13 cellular contexts compared by ENCODE assay signal in the genomic region with DNA sequence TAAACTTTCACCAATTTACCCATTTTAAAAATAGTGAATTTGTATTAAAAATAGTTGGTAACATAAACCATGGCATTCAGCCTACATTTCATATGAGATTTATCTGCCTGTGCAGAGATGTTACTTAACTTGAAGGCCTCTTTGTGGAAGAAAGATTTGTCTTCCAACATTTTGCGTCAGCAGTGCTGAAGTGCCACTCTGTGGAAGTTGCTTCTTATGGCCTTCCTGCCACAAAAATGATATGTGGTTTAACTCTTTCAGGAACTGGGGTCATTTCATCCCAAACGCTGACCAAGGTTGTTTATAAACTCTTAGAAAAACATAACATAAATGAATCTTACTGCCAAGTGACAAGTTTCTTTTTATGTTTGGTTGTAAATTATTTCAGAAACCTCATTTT.
A peak's percentile ranks its signal among the peaks of the same experiment; 100 is the strongest.
DNase-seq lines count a peak whose midpoint lies in the region; TF ChIP-seq lines count a peak whose summit lies in the region.
"Had no signal": no experiment of that assay in that cellular context is flagged by ENCODE, and none has a peak within 500 bp of the region (broad histone marks: within the 10 kb centered on the region; RNA-seq: fewer than 3 reads in every experiment).

No MANE protein-coding gene starts in this region.

- H3K4me1 Mint-ChIP-seq in MCF 10A (ENCODE audit: insufficient read depth, unreplicated experiment) (peaks cover 10% of the 10 kb centered on the region), H9 (peaks cover 35 to 39% of the 10 kb centered on the region in 2 experiments)
- H3K4me1 Mint-ChIP-seq in activated CD4-positive, alpha-beta T cell treated with anti-CD3 and anti-CD28 coated beads, Interleukin-2, amount 10 ng/mL, durations not matched to agents 7 days and 5 days, result peaks cover 41% of the 10 kb centered on the region

- TF ChIP-seq CTCF in breast epithelium (IDR thresholded peaks at IDR 0.05) (no peak), MCF 10A (IDR thresholded peaks at IDR 0.05; ENCODE audit: unreplicated experiment) (no peak), brain microvascular endothelial cell (IDR thresholded peaks at IDR 0.05; ENCODE audit: low read depth, low read length, missing control alignments) (no peak), vagina (IDR thresholded peaks at IDR 0.05) (no peak), H9 (conservative IDR thresholded peaks at IDR 0.05) (no peak)

- H2BK5ac ChIP-seq in mesenchymal stem cell (ENCODE audit: low read depth, low read length, poor library complexity, severe bottlenecking) (no peak overlapping the region), H9 (ENCODE audit: insufficient read length, low read length) (no peak overlapping the region)

- H3K9me3 Mint-ChIP-seq in MCF 10A (ENCODE audit: unreplicated experiment) (no peaks in the 10 kb centered on the region), H9 (peaks cover 0 to 10% of the 10 kb centered on the region in 2 experiments; a peak in 2 of 5 replicates)
- peaks cover 6% of the 10 kb centered on the region for H3K9me3 Mint-ChIP-seq in activated CD4-positive, alpha-beta T cell treated with anti-CD3 and anti-CD28 coated beads, Interleukin-2, amount 10 ng/mL, durations not matched to agents 7 days and 5 days

- intact Hi-C loops in breast epithelium (cut with DNase I; ENCODE audit: low total_unique reads), result loop anchor here (10.0 kb wide), 1 partner anchor 249 kb away; the partner anchor contains the start of gene ARID1B
- intact Hi-C loops in MCF 10A (cut with micrococcal nuclease), result no loop called here
- intact Hi-C loops in vagina (cut with DNase I), result no loop called here

- H3K36me3 Mint-ChIP-seq in MCF 10A (ENCODE audit: insufficient read depth, unreplicated experiment) (peaks cover 16% of the 10 kb centered on the region), H9 (ENCODE audit: insufficient read depth in 1 of 3, low read depth in 3 of 3) (peaks cover 0 to 9% (median 7%) of the 10 kb centered on the region in 3 experiments; a peak in 4 of 7 replicates)
- H3K36me3 Mint-ChIP-seq in activated CD4-positive, alpha-beta T cell treated with anti-CD3 and anti-CD28 coated beads, Interleukin-2, amount 10 ng/mL, durations not matched to agents 7 days and 5 days (ENCODE audit: low read depth), result peaks cover 8% of the 10 kb centered on the region

- H3K4me3 ChIP-seq in breast epithelium (no peak overlapping the region), brain microvascular endothelial cell (ENCODE audit: low read depth, low read length) (no peak overlapping the region), mesenchymal stem cell (ENCODE audit: insufficient read depth in 1 of 2, low read depth in 1 of 2, low read length in 2 of 2) (no peak overlapping the region), vagina (no peak overlapping the region)

- TF ChIP-seq POLR2A in breast epithelium (IDR thresholded peaks at IDR 0.05) (no peak), vagina (IDR thresholded peaks at IDR 0.05) (no peak)

- no peak overlapping the region for H3K4ac ChIP-seq in mesenchymal stem cell (ENCODE audit: low read depth in 1 of 2, low read length in 2 of 2)
- no peak overlapping the region for H3K4ac ChIP-seq in H9 (ENCODE audit: low read depth, low read length)

- H3K27me3 ChIP-seq in breast epithelium (no peaks in the 10 kb centered on the region), brain microvascular endothelial cell (replicated peaks) (no peaks in the 10 kb centered on the region), mesenchymal stem cell (ENCODE audit: control insufficient read depth in 1 of 2, insufficient read depth in 1 of 2, low read length in 2 of 2) (no peaks in the 10 kb centered on the region), vagina (no peaks in the 10 kb centered on the region), H9 (ENCODE audit: insufficient read depth, low read length) (no peaks in the 10 kb centered on the region)

- H3K9me3 ChIP-seq in breast epithelium (peaks cover 0 to 6% of the 10 kb centered on the region in 2 donors), mesenchymal stem cell (ENCODE audit: control insufficient read depth, low read length) (peaks cover 20% of the 10 kb centered on the region), vagina (no peaks in the 10 kb centered on the region), H9 (ENCODE audit: control insufficient read depth, low read depth, low read length) (no peaks in the 10 kb centered on the region)

- H4K91ac ChIP-seq in mesenchymal stem cell (ENCODE audit: low read length) (no peak overlapping the region), H9 (ENCODE audit: insufficient read length, low read depth, low read length) (no peak overlapping the region)

- H4K5ac ChIP-seq in H9 (ENCODE audit: insufficient read length, low read depth, low read length), result no peak overlapping the region

- no TSS peak for BruUV-seq in MCF 10A (replicated peaks; lab: Mats Ljungman, UMichigan)

- no peak for DNase-seq in breast epithelium (ENCODE audit: low spot score in 2 of 2)
- no peak for DNase-seq in MCF 10A (ENCODE audit: unreplicated experiment)
- peak; percentile 53 for DNase-seq in brain microvascular endothelial cell
- peak; percentile 87 for DNase-seq in mesenchymal stem cell
- DNase-seq in vagina (ENCODE audit: extremely low spot score in 2 of 2), result no peak
- DNase-seq in H9, result no peak
- DNase-seq in activated CD4-positive, alpha-beta T cell treated with anti-CD3 and anti-CD28 coated beads, Interleukin-2, amount 10 ng/mL, durations not matched to agents 7 days and 5 days, result no peak
- DNase-seq in SHP77 (lab: John Stamatoyannopoulos, UW), result no peak
- DNase-seq: activated CD4-positive, CD25-positive, alpha-beta regulatory T cell; COR-L47; kidney glomerular epithelial cell; NCI-H2227 treated with DMSO at 0.1 percent for 48 hours; stimulated activated naive CD8-positive, alpha-beta T cell treated with anti-CD3 and anti-CD28 coated beads, Interleukin-15, Interleukin-2, amounts not matched to agents 100 U/mL and 50 U/mL, for 24 hours had no signal

- CTCF ChIA-PET in MCF 10A (lab: Yijun Ruan, JAX), result interaction anchor here (0.6 to 1.8 kb wide), 3 partner anchors 19 to 423 kb away, joined by 3 to 7 read pairs (median 3); no protein-coding TSS in a partner anchor
- CTCF ChIA-PET in activated CD4-positive, alpha-beta T cell treated with anti-CD3 and anti-CD28 coated beads, Interleukin-2, amount 10 ng/mL, durations not matched to agents 7 days and 5 days (lab: Charles Lee), result interaction anchor here (1.7 kb wide), 1 partner anchor 11 kb away, joined by 4 read pairs; no protein-coding TSS in a partner anchor

- peaks cover 12% of the 10 kb centered on the region; the same call in 1 of the 2 replicates for H3K79me2 ChIP-seq in H9 (ENCODE audit: insufficient read depth, low read length)

- H2AK5ac ChIP-seq in mesenchymal stem cell (ENCODE audit: low read length, severe bottlenecking), result no peak overlapping the region
- H2AK5ac ChIP-seq in H9 (ENCODE audit: insufficient read length, low read length), result no peak overlapping the region

- H3K56ac ChIP-seq in H9 (ENCODE audit: insufficient read length, low read depth, low read length), result no peak overlapping the region

- H2BK12ac ChIP-seq in mesenchymal stem cell (ENCODE audit: low read length in 2 of 2) (no peak overlapping the region), H9 (ENCODE audit: insufficient read length, low read depth, low read length) (no peak overlapping the region)

- H3K4me3 Mint-ChIP-seq in MCF 10A (ENCODE audit: unreplicated experiment) (no peak overlapping the region), H9 (no peak overlapping the region)
- H3K4me3 Mint-ChIP-seq in activated CD4-positive, alpha-beta T cell treated with anti-CD3 and anti-CD28 coated beads, Interleukin-2, amount 10 ng/mL, durations not matched to agents 7 days and 5 days, result no peak overlapping the region

- H3K4me1 ChIP-seq in breast epithelium, result peaks cover 0 to 8% of the 10 kb centered on the region in 2 donors
- H3K4me1 ChIP-seq in mesenchymal stem cell (ENCODE audit: control insufficient read depth, insufficient read depth, low read depth, low read length), result peaks cover 2% of the 10 kb centered on the region
- H3K4me1 ChIP-seq in vagina, result peaks cover 47% of the 10 kb centered on the region
- H3K4me1 ChIP-seq in H9 (ENCODE audit: insufficient read depth, low read length), result peaks cover 3% of the 10 kb centered on the region; the same call in 1 of the 2 replicates

- no peaks in the 10 kb centered on the region for H3K36me3 ChIP-seq in breast epithelium
- no peaks in the 10 kb centered on the region for H3K36me3 ChIP-seq in brain microvascular endothelial cell (replicated peaks)
- peaks cover 0 to 8% of the 10 kb centered on the region in 2 experiments for H3K36me3 ChIP-seq in mesenchymal stem cell (ENCODE audit: control insufficient read depth in 1 of 2, insufficient read depth in 2 of 2, low read depth in 1 of 2, low read length in 2 of 2)
- H3K36me3 ChIP-seq in vagina, result no peaks in the 10 kb centered on the region

- in situ Hi-C loops in brain microvascular endothelial cell (cut with HindIII; ENCODE audit: low pct_ligation_motif_present, low sequenced_read_pairs), result no loop called here

- H2BK15ac ChIP-seq in mesenchymal stem cell (ENCODE audit: low read depth, poor library complexity, severe bottlenecking), result no peak overlapping the region
- H2BK15ac ChIP-seq in H9 (ENCODE audit: low read depth, low read length), result no peak overlapping the region

- H3K23ac ChIP-seq in mesenchymal stem cell (ENCODE audit: low read length in 2 of 2) (no peak overlapping the region), H9 (ENCODE audit: insufficient read length, low read depth, low read length) (no peak overlapping the region)

- H3K27ac ChIP-seq in breast epithelium (peak overlapping the region; percentile 8 to 26), brain microvascular endothelial cell (no peak overlapping the region), mesenchymal stem cell (ENCODE audit: low read length, poor library complexity, severe bottlenecking) (no peak overlapping the region), vagina (peak overlapping the region; percentile 62), H9 (ENCODE audit: insufficient read length, low read depth, low read length) (no peak overlapping the region)

- H3K27ac Mint-ChIP-seq in MCF 10A (ENCODE audit: low read depth, unreplicated experiment) (no peak overlapping the region), H9 (no peak overlapping the region)
- H3K27ac Mint-ChIP-seq in activated CD4-positive, alpha-beta T cell treated with anti-CD3 and anti-CD28 coated beads, Interleukin-2, amount 10 ng/mL, durations not matched to agents 7 days and 5 days, result no peak overlapping the region

- H2BK20ac ChIP-seq in H9 (ENCODE audit: low read depth, low read length, poor library complexity, severe bottlenecking), result no peak overlapping the region

- H3T11ph ChIP-seq in H9 (ENCODE audit: low read length), result no peak overlapping the region

- H3K14ac ChIP-seq in mesenchymal stem cell (ENCODE audit: low read length in 2 of 2) (no peak overlapping the region), H9 (ENCODE audit: insufficient read depth, low read length) (no peak overlapping the region)

- WGBS in mesenchymal stem cell, result 25% methylated on average over 1 of the region's 2 CpGs
- WGBS in H9 (ENCODE audit: extremely low coverage, insufficient read length, low lambda C conversion rate), result no CpG with 5 or more reads among the region's 2 CpGs

- H3K9ac ChIP-seq in mesenchymal stem cell (ENCODE audit: low read length) (peak overlapping the region; percentile 91), H9 (ENCODE audit: extremely low read depth, insufficient read length, low read length) (no peak overlapping the region)

- peaks cover 11% of the 10 kb centered on the region for H3K79me1 ChIP-seq in mesenchymal stem cell (replicated peaks; ENCODE audit: low read length, poor library complexity, severe bottlenecking)
- H3K79me1 ChIP-seq in H9 (ENCODE audit: insufficient read depth, low read depth, low read length, poor library complexity, severe bottlenecking), result peaks cover 3% of the 10 kb centered on the region

- H3K23me2 ChIP-seq in H9 (ENCODE audit: insufficient read length, low read depth, low read length, poor library complexity, severe bottlenecking), result peaks cover 3% of the 10 kb centered on the region

- no peak overlapping the region for H2AFZ ChIP-seq in mesenchymal stem cell (ENCODE audit: low read depth, low read length)
- no peak overlapping the region for H2AFZ ChIP-seq in H9 (ENCODE audit: low read length)

- H3K4me2 ChIP-seq in mesenchymal stem cell (ENCODE audit: low read length, poor library complexity, severe bottlenecking), result no peak overlapping the region
- H3K4me2 ChIP-seq in H9 (ENCODE audit: insufficient read depth, insufficient read length, low read length), result no peak overlapping the region

- no peaks in the 10 kb centered on the region for H4K20me1 ChIP-seq in H9 (ENCODE audit: control insufficient read depth, insufficient read depth, insufficient read length)

- H4K8ac ChIP-seq in mesenchymal stem cell (ENCODE audit: low read length) (no peak overlapping the region), H9 (replicated peaks; ENCODE audit: insufficient read length, low read depth, low read length) (no peak overlapping the region)

- H3K27me3 Mint-ChIP-seq in MCF 10A (ENCODE audit: insufficient read depth, unreplicated experiment) (no peaks in the 10 kb centered on the region), H9 (ENCODE audit: low read depth) (no peaks in the 10 kb centered on the region; the same call in 1 of the 2 replicates)
- no peaks in the 10 kb centered on the region for H3K27me3 Mint-ChIP-seq in activated CD4-positive, alpha-beta T cell treated with anti-CD3 and anti-CD28 coated beads, Interleukin-2, amount 10 ng/mL, durations not matched to agents 7 days and 5 days

- H3K18ac ChIP-seq in mesenchymal stem cell (ENCODE audit: low read depth in 1 of 2, low read length in 2 of 2) (no peak overlapping the region), H9 (ENCODE audit: insufficient read length, low read depth, low read length) (no peak overlapping the region)

- POLR2A ChIA-PET in MCF 10A (lab: Yijun Ruan, JAX), result interaction anchor here (1.0 to 6.0 kb wide), 9 partner anchors 9 to 1713 kb away, joined by 3 to 122 read pairs (median 57); partner anchors contain the start of gene ARID1B
- POLR2A ChIA-PET in activated CD4-positive, alpha-beta T cell treated with anti-CD3 and anti-CD28 coated beads, Interleukin-2, amount 10 ng/mL, durations not matched to agents 7 days and 5 days (lab: Charles Lee), result no interaction called here

- H2BK120ac ChIP-seq in mesenchymal stem cell (ENCODE audit: low read depth, low read length) (no peak overlapping the region), H9 (ENCODE audit: low read depth, low read length, poor library complexity, severe bottlenecking) (no peak overlapping the region)

Comparison
In these comparisons a context has a peak if more than half of its experiments do, and no peak if none do; other contexts are left out.
1. DNase-seq: peak in brain microvascular endothelial cell (single experiment) and mesenchymal stem cell (single experiment); none in breast epithelium (0 of 2), MCF 10A (single experiment), vagina (0 of 2), H9 (single experiment), activated CD4-positive, alpha-beta T cell treated with anti-CD3 and anti-CD28 coated beads, Interleukin-2, amount 10 ng/mL, durations not matched to agents 7 days and 5 days (single experiment) and SHP77 (0 of 2).
2. H3K27ac ChIP-seq: peak in breast epithelium (2 of 2) and vagina (single experiment); none in brain microvascular endothelial cell (single experiment), mesenchymal stem cell (single experiment) and H9 (single experiment).